In genomic region chr21:34953950-34954349, GRCh38 we compare ENCODE assay signal across 18 cellular contexts.
DNase-seq lines count a peak whose midpoint lies in the region; ATAC-seq lines count a peak whose summit lies in the region.
"Had no signal": no experiment of that assay in that cellular context is flagged by ENCODE, and none has a peak within 500 bp of the region (broad histone marks: within the 10 kb centered on the region; RNA-seq: fewer than 3 reads in every experiment).

No MANE protein-coding gene starts in this region.

- DNase-seq in activated naive CD4-positive, alpha-beta T cell treated with anti-CD3 and anti-CD28 coated beads, Interleukin-2, amount 10 ng/mL, durations not matched to agents 7 days and 5 days = no peak
- DNase-seq in activated T-helper 2 cell treated with anti-CD3 and anti-CD28 coated beads, Interferon-gamma antibody, Interleukin-2, Interleukin-4, amounts not matched to agents 10 μg/mL and 5 μg/mL and 100 μg/mL, durations not matched to agents 14 hours and 24 hours and 36 hours (ENCODE audit: low spot score) = no peak
- DNase-seq in stimulated activated naive B cell treated with anti-CD40 and anti-IgM and Interleukin-4, amounts not matched to agents 10 μg/mL and 1 μg/mL and 100 μg/mL, for 72 hours = no peak
- DNase-seq in anterior cingulate cortex (lab: John Stamatoyannopoulos, UW) = no peak
- no peak for DNase-seq in LoVo (ENCODE audit: low spot score)
- DNase-seq: DMS79 treated with DMSO at 0.1 percent for 48 hours, KG1, MM.1S, NCI-H1092 treated with DMSO at 0.1 percent for 48 hours, NCI-H2081, NCI-H2171 treated with DMSO at 0.1 percent for 48 hours, NCI-H446, NCI-H526 treated with DMSO at 0.1 percent for 48 hours, SJCRH30 had no signal

- peaks cover 25% of the 10 kb centered on the region for H3K36me3 Mint-ChIP-seq in activated naive CD4-positive, alpha-beta T cell treated with anti-CD3 and anti-CD28 coated beads, Interleukin-2, amount 50 U/mL, for 24 hours
- peaks cover 27% of the 10 kb centered on the region for H3K36me3 Mint-ChIP-seq in activated naive CD4-positive, alpha-beta T cell treated with anti-CD3 and anti-CD28 coated beads, Interleukin-2, amount 10 ng/mL, durations not matched to agents 7 days and 5 days
- H3K36me3 Mint-ChIP-seq in activated T-helper 2 cell treated with anti-CD3 and anti-CD28 coated beads, Interferon-gamma antibody, Interleukin-2, Interleukin-4, amounts not matched to agents 10 μg/mL and 5 μg/mL and 100 μg/mL, durations not matched to agents 14 hours and 24 hours and 36 hours (ENCODE audit: low read depth) = peaks cover 56% of the 10 kb centered on the region
- H3K36me3 Mint-ChIP-seq in stimulated activated naive B cell treated with anti-CD40 and anti-IgM and Interleukin-4, amounts not matched to agents 10 μg/mL and 1 μg/mL and 100 μg/mL, for 72 hours = peaks cover 26 to 51% of the 10 kb centered on the region in 2 donors

- H3K9me3 Mint-ChIP-seq in activated naive CD4-positive, alpha-beta T cell treated with anti-CD3 and anti-CD28 coated beads, Interleukin-2, amount 50 U/mL, for 24 hours = no peaks in the 10 kb centered on the region
- peaks cover 3% of the 10 kb centered on the region for H3K9me3 Mint-ChIP-seq in activated naive CD4-positive, alpha-beta T cell treated with anti-CD3 and anti-CD28 coated beads, Interleukin-2, amount 10 ng/mL, durations not matched to agents 7 days and 5 days
- no peaks in the 10 kb centered on the region for H3K9me3 Mint-ChIP-seq in activated T-helper 2 cell treated with anti-CD3 and anti-CD28 coated beads, Interferon-gamma antibody, Interleukin-2, Interleukin-4, amounts not matched to agents 10 μg/mL and 5 μg/mL and 100 μg/mL, durations not matched to agents 14 hours and 24 hours and 36 hours
- H3K9me3 Mint-ChIP-seq in stimulated activated naive B cell treated with anti-CD40 and anti-IgM and Interleukin-4, amounts not matched to agents 10 μg/mL and 1 μg/mL and 100 μg/mL, for 72 hours = peaks cover 0 to 3% of the 10 kb centered on the region in 2 donors

- peaks cover 73% of the 10 kb centered on the region for H3K4me1 Mint-ChIP-seq in activated naive CD4-positive, alpha-beta T cell treated with anti-CD3 and anti-CD28 coated beads, Interleukin-2, amount 50 U/mL, for 24 hours
- H3K4me1 Mint-ChIP-seq in activated naive CD4-positive, alpha-beta T cell treated with anti-CD3 and anti-CD28 coated beads, Interleukin-2, amount 10 ng/mL, durations not matched to agents 7 days and 5 days = peaks cover 37% of the 10 kb centered on the region
- H3K4me1 Mint-ChIP-seq in activated T-helper 2 cell treated with anti-CD3 and anti-CD28 coated beads, Interferon-gamma antibody, Interleukin-2, Interleukin-4, amounts not matched to agents 10 μg/mL and 5 μg/mL and 100 μg/mL, durations not matched to agents 14 hours and 24 hours and 36 hours (ENCODE audit: low read depth) = peaks cover 70% of the 10 kb centered on the region
- peaks cover 15 to 56% of the 10 kb centered on the region in 2 donors for H3K4me1 Mint-ChIP-seq in stimulated activated naive B cell treated with anti-CD40 and anti-IgM and Interleukin-4, amounts not matched to agents 10 μg/mL and 1 μg/mL and 100 μg/mL, for 72 hours

- H3K9me3 ChIP-seq in KOPT-K1 (ENCODE audit: insufficient read depth, low read length, poor library complexity, severe bottlenecking) = no peaks in the 10 kb centered on the region
- H3K9me3 ChIP-seq: SJCRH30 had no signal

- H3K27ac Mint-ChIP-seq in activated naive CD4-positive, alpha-beta T cell treated with anti-CD3 and anti-CD28 coated beads, Interleukin-2, amount 50 U/mL, for 24 hours = peak overlapping the region; percentile 63
- H3K27ac Mint-ChIP-seq in activated naive CD4-positive, alpha-beta T cell treated with anti-CD3 and anti-CD28 coated beads, Interleukin-2, amount 10 ng/mL, durations not matched to agents 7 days and 5 days = no peak overlapping the region
- peak overlapping the region; percentile 83 for H3K27ac Mint-ChIP-seq in activated T-helper 2 cell treated with anti-CD3 and anti-CD28 coated beads, Interferon-gamma antibody, Interleukin-2, Interleukin-4, amounts not matched to agents 10 μg/mL and 5 μg/mL and 100 μg/mL, durations not matched to agents 14 hours and 24 hours and 36 hours
- peak overlapping the region; percentile 65 for H3K27ac Mint-ChIP-seq in stimulated activated naive B cell treated with anti-CD40 and anti-IgM and Interleukin-4, amounts not matched to agents 10 μg/mL and 1 μg/mL and 100 μg/mL, for 72 hours

- intact Hi-C loops in activated T-helper 2 cell treated with anti-CD3 and anti-CD28 coated beads, Interferon-gamma antibody, Interleukin-2, Interleukin-4, amounts not matched to agents 10 μg/mL and 5 μg/mL and 100 μg/mL, durations not matched to agents 14 hours and 24 hours and 36 hours (cut with micrococcal nuclease) = loop anchor here (1.0 kb wide), 1 partner anchor 8 kb away; no protein-coding TSS in a partner anchor

- ATAC-seq in stimulated activated naive B cell treated with anti-CD40 and anti-IgM and Interleukin-4, amounts not matched to agents 10 μg/mL and 1 μg/mL and 100 μg/mL, for 72 hours (replicated peaks) = no peak
- ATAC-seq: HepG2, Panc1 had no signal

- peak overlapping the region; percentile 40 for H3K27ac ChIP-seq in KOPT-K1 (ENCODE audit: low read depth, low read length, poor library complexity, severe bottlenecking)
- H3K27ac ChIP-seq: SJCRH30 had no signal

- H3K36me3 ChIP-seq in KOPT-K1 (ENCODE audit: insufficient read depth, low read length) = peaks cover 27% of the 10 kb centered on the region

- CTCF ChIA-PET in activated naive CD4-positive, alpha-beta T cell treated with anti-CD3 and anti-CD28 coated beads, Interleukin-2, amount 10 ng/mL, durations not matched to agents 7 days and 5 days (lab: Charles Lee) = interaction anchor here (1.3 to 1.5 kb wide), 2 partner anchors 20 to 446 kb away, joined by 3 read pairs; no protein-coding TSS in a partner anchor

- no peaks in the 10 kb centered on the region for H3K27me3 Mint-ChIP-seq in activated naive CD4-positive, alpha-beta T cell treated with anti-CD3 and anti-CD28 coated beads, Interleukin-2, amount 50 U/mL, for 24 hours
- H3K27me3 Mint-ChIP-seq in activated naive CD4-positive, alpha-beta T cell treated with anti-CD3 and anti-CD28 coated beads, Interleukin-2, amount 10 ng/mL, durations not matched to agents 7 days and 5 days = no peaks in the 10 kb centered on the region
- no peaks in the 10 kb centered on the region for H3K27me3 Mint-ChIP-seq in activated T-helper 2 cell treated with anti-CD3 and anti-CD28 coated beads, Interferon-gamma antibody, Interleukin-2, Interleukin-4, amounts not matched to agents 10 μg/mL and 5 μg/mL and 100 μg/mL, durations not matched to agents 14 hours and 24 hours and 36 hours (ENCODE audit: low read depth)
- H3K27me3 Mint-ChIP-seq in stimulated activated naive B cell treated with anti-CD40 and anti-IgM and Interleukin-4, amounts not matched to agents 10 μg/mL and 1 μg/mL and 100 μg/mL, for 72 hours = no peaks in the 10 kb centered on the region

- no peak overlapping the region for H3K4me3 Mint-ChIP-seq in activated naive CD4-positive, alpha-beta T cell treated with anti-CD3 and anti-CD28 coated beads, Interleukin-2, amount 50 U/mL, for 24 hours
- no peak overlapping the region for H3K4me3 Mint-ChIP-seq in activated naive CD4-positive, alpha-beta T cell treated with anti-CD3 and anti-CD28 coated beads, Interleukin-2, amount 10 ng/mL, durations not matched to agents 7 days and 5 days
- no peak overlapping the region for H3K4me3 Mint-ChIP-seq in activated T-helper 2 cell treated with anti-CD3 and anti-CD28 coated beads, Interferon-gamma antibody, Interleukin-2, Interleukin-4, amounts not matched to agents 10 μg/mL and 5 μg/mL and 100 μg/mL, durations not matched to agents 14 hours and 24 hours and 36 hours (ENCODE audit: low read depth)
- no peak overlapping the region for H3K4me3 Mint-ChIP-seq in stimulated activated naive B cell treated with anti-CD40 and anti-IgM and Interleukin-4, amounts not matched to agents 10 μg/mL and 1 μg/mL and 100 μg/mL, for 72 hours
